10 cellular contexts compared by ENCODE assay signal in the genomic region with DNA sequence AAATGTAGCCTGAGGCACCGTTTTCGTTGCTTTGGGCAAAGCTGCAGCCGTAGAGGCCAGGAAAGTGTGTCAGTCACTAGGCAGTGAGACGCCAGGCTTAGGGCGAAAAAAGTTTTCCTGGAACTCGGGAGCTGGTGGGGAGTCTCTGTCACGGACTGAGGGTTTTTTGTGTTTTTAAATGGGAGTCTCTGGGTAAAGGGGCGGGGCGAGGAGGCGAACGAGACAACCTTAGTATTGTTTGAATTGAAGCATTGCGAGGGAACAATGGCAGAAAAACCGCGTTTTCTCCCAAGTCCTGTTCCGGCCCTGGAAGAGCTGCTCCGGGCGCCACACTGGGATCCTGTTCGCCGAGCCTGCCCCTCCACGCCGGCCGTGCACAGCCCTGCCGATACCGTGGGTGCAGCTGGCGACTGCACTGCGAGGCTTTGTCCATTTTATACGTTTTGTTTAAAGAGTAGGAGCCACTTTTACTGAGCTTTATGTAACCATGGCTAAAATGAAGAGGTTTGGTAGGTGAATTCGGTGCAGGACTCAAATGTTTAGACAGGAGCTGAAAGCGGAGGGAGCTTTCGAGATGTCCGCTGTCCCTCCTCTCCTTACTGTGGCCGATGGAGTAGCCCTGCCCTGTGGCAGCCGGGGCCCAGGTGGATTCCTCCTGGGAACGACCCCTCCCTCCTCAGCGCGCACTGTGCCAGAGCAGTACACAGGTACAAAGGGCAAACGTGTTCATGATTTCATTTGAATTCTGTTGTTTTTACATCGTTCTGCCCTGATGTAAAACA. TPM values are rescaled to one million over a fixed set of nuclear protein-coding genes. Genes with fewer than 3 reads are reported as not detected.
A peak's percentile ranks its signal among the peaks of the same experiment; 100 is the strongest.
DNase-seq lines count a peak whose midpoint lies in the region; ATAC-seq, FAIRE-seq and TF ChIP-seq lines count a peak whose summit lies in the region.
"Had no signal": no experiment of that assay in that cellular context is flagged by ENCODE, and none has a peak within 500 bp of the region (broad histone marks: within the 10 kb centered on the region; RNA-seq: fewer than 3 reads in every experiment).

No MANE protein-coding gene starts in this region.

- H3K4me2 ChIP-seq in A549 (peak overlapping the region; percentile 78), MM.1S (ENCODE audit: low read depth, low read length) (peak overlapping the region; percentile 19; the same call in 1 of the 2 replicates)

- H3K9me3 Mint-ChIP-seq in natural killer cell treated with Interleukin-12 subunit alpha and Interleukin-12 subunit beta and Interleukin-15 and Interleukin-18, amount 100 ng/mL, for 72 hours: no peaks in the 10 kb centered on the region
- H3K9me3 Mint-ChIP-seq: activated naive CD4-positive, alpha-beta T cell treated with anti-CD3 and anti-CD28 coated beads, Interleukin-2, amount 50 U/mL, for 24 hours had no signal

- peaks cover 47 to 53% of the 10 kb centered on the region in 2 donors for H3K27me3 Mint-ChIP-seq in natural killer cell treated with Interleukin-12 subunit alpha and Interleukin-12 subunit beta and Interleukin-15 and Interleukin-18, amount 100 ng/mL, for 72 hours

- DNase-seq in A549 (ENCODE audit: low read depth in 1 of 2, low spot score in 1 of 2) (peak in 1 of 2 experiments; percentile 24), MM.1S (no peak), DMS114 treated with DMSO at 0.1 percent for 48 hours (lab: John Stamatoyannopoulos, UW; ENCODE audit: unreplicated experiment) (no peak)
- DNase-seq in natural killer cell treated with Interleukin-12 subunit alpha and Interleukin-12 subunit beta and Interleukin-15 and Interleukin-18, amount 100 ng/mL, for 72 hours (ENCODE audit: low spot score): no peak

- H3K4me1 ChIP-seq in A549 (peaks cover 65% of the 10 kb centered on the region), MM.1S (ENCODE audit: low read length) (no peaks in the 10 kb centered on the region), endocrine pancreas (ENCODE audit: control insufficient read depth, insufficient read depth, low read length) (no peaks in the 10 kb centered on the region), mesodermal cell (ENCODE audit: control insufficient read depth, insufficient read depth, low read length, poor library complexity, severe bottlenecking) (peaks cover 55% of the 10 kb centered on the region)

- no peak overlapping the region for H2AFZ ChIP-seq in MM.1S (ENCODE audit: low read length)

- 38% methylated on average over 35 of the region's 38 CpGs for WGBS in A549 (ENCODE audit: missing lambda C conversion rate)
- 8 to 10% methylated on average over 30 to 34 of the region's 38 CpGs for whole genome bisulfite sequencing in mesodermal cell (ENCODE audit: insufficient coverage in 2 of 2), 2 experiments

- H3F3A ChIP-seq in MM.1S (ENCODE audit: insufficient read depth, low read length): no peaks in the 10 kb centered on the region

- H3K9me3 ChIP-seq in A549 (no peaks in the 10 kb centered on the region), MM.1S (replicated peaks; ENCODE audit: insufficient read depth, low read length) (no peaks in the 10 kb centered on the region), endocrine pancreas (ENCODE audit: control insufficient read depth, low read length) (no peaks in the 10 kb centered on the region), mesodermal cell (ENCODE audit: control insufficient read depth, low read length) (no peaks in the 10 kb centered on the region)

- CTCF ChIA-PET in A549 (lab: Yijun Ruan, JAX): interaction anchor here (0.6 to 2.0 kb wide), 4 partner anchors 13 to 103 kb away, joined by 3 to 7 read pairs (median 4); no protein-coding TSS in a partner anchor

- TF ChIP-seq CTCF in A549 (IDR thresholded peaks at IDR 0.05) (no peak), MM.1S (IDR thresholded peaks at IDR 0.05; ENCODE audit: low read length) (no peak)

- H3K4me3 ChIP-seq in A549 (peak overlapping the region; percentile 92), MM.1S (ENCODE audit: low read length) (0 out of 2 replicates have a peak overlapping the region, but pooled peaks have one; percentile 7), endocrine pancreas (ENCODE audit: control insufficient read depth, insufficient read depth, low read length) (peak overlapping the region; percentile 24), mesodermal cell (ENCODE audit: extremely low read depth, insufficient read depth, low read length, poor library complexity, severe bottlenecking) (peak overlapping the region; percentile 92)
- H3K4me3 ChIP-seq: K562 had no signal

- ATAC-seq in A549 (peak in 1 of 2 experiments; percentile 18; a peak in 3 of 6 replicates), GM19023 (IDR thresholded peaks at IDR 0.05; ENCODE audit: unreplicated experiment) (no peak), HG03521 (IDR thresholded peaks at IDR 0.05; ENCODE audit: unreplicated experiment) (no peak)
- no peak for ATAC-seq in natural killer cell treated with Interleukin-12 subunit alpha and Interleukin-12 subunit beta and Interleukin-15 and Interleukin-18, amount 100 ng/mL, for 72 hours
- ATAC-seq: K562 had no signal

- no peaks in the 10 kb centered on the region for H4K20me1 ChIP-seq in MM.1S (ENCODE audit: insufficient read depth, low read length)

- H3K9ac ChIP-seq in MM.1S (ENCODE audit: low read length) (no peak overlapping the region), endocrine pancreas (ENCODE audit: control insufficient read depth, insufficient read depth, low read length) (no peak overlapping the region)

- FAIRE-seq in A549 (lab: Jason Lieb, UNC): no peak
- FAIRE-seq: K562 had no signal

- H3K79me2 ChIP-seq in MM.1S (ENCODE audit: low read length): no peaks in the 10 kb centered on the region

- H3K36me3 Mint-ChIP-seq in natural killer cell treated with Interleukin-12 subunit alpha and Interleukin-12 subunit beta and Interleukin-15 and Interleukin-18, amount 100 ng/mL, for 72 hours: no peaks in the 10 kb centered on the region
- H3K36me3 Mint-ChIP-seq: activated naive CD4-positive, alpha-beta T cell treated with anti-CD3 and anti-CD28 coated beads, Interleukin-2, amount 50 U/mL, for 24 hours had no signal

- no peak overlapping the region for H3K27ac Mint-ChIP-seq in natural killer cell treated with Interleukin-12 subunit alpha and Interleukin-12 subunit beta and Interleukin-15 and Interleukin-18, amount 100 ng/mL, for 72 hours
- H3K27ac Mint-ChIP-seq: activated naive CD4-positive, alpha-beta T cell treated with anti-CD3 and anti-CD28 coated beads, Interleukin-2, amount 50 U/mL, for 24 hours had no signal

- POLR2A ChIA-PET in A549 (lab: Yijun Ruan, JAX): interaction anchor here (1.3 to 2.9 kb wide), 2 partner anchors 15 to 407 kb away, joined by 3 to 15 read pairs; no protein-coding TSS in a partner anchor

- H3K27ac ChIP-seq in A549 (peak overlapping the region; percentile 93 to 97), MM.1S (ENCODE audit: low read length) (no peak overlapping the region), mesodermal cell (ENCODE audit: low read depth, low read length, severe bottlenecking) (peak overlapping the region; percentile 2)

- H3K36me3 ChIP-seq in MM.1S (replicated peaks; ENCODE audit: insufficient read depth, low read length) (no peaks in the 10 kb centered on the region), endocrine pancreas (ENCODE audit: control insufficient read depth, insufficient read depth, low read length) (no peaks in the 10 kb centered on the region), mesodermal cell (ENCODE audit: control insufficient read depth, insufficient read depth, low read length) (peaks cover 59% of the 10 kb centered on the region)

- H3K4me3 Mint-ChIP-seq in natural killer cell treated with Interleukin-12 subunit alpha and Interleukin-12 subunit beta and Interleukin-15 and Interleukin-18, amount 100 ng/mL, for 72 hours: no peak overlapping the region
- H3K4me3 Mint-ChIP-seq: activated naive CD4-positive, alpha-beta T cell treated with anti-CD3 and anti-CD28 coated beads, Interleukin-2, amount 50 U/mL, for 24 hours had no signal

- peaks cover 0 to 2% of the 10 kb centered on the region in 2 donors for H3K4me1 Mint-ChIP-seq in natural killer cell treated with Interleukin-12 subunit alpha and Interleukin-12 subunit beta and Interleukin-15 and Interleukin-18, amount 100 ng/mL, for 72 hours (ENCODE audit: low read depth in 2 of 2)

- H3K27me3 ChIP-seq in MM.1S (replicated peaks; ENCODE audit: insufficient read depth, low read length): no peaks in the 10 kb centered on the region
- H3K27me3 ChIP-seq in endocrine pancreas (ENCODE audit: control insufficient read depth, insufficient read depth, low read length): peaks cover 8% of the 10 kb centered on the region

- TF ChIP-seq EP300 in A549 (IDR thresholded peaks at IDR 0.05): no peak

- TF ChIP-seq RAD21 in A549 (conservative IDR thresholded peaks at IDR 0.05 in 1 of 2, IDR thresholded peaks at IDR 0.05 in 1 of 2): no peak

- H3K9me2 ChIP-seq in MM.1S (replicated peaks; ENCODE audit: insufficient read depth, low read length): no peaks in the 10 kb centered on the region

- TF ChIP-seq POLR2A in A549 (IDR thresholded peaks at IDR 0.05; ENCODE audit: low read length): no peak

TF ChIP-seq in A549, 52 proteins besides CTCF, POLR2A, EP300 and RAD21 (continues in another document):
- no peak for TF ChIP-seq TP53 (CRISPR knock-in tag; IDR thresholded peaks at IDR 0.05)

RNA-seq across cellular contexts. Expression of gene COL4A2, which starts 1.5 kb away (rescaled TPM):
- polyA plus RNA-seq in A549 (2011; rRNA removed) (36.2 and 46.9 TPM in 2 replicates), A549 (2017; fragmentation: RNase III; extraction: RNeasy Plus Mini Kit Qiagen cat#74134 plus additional on column Dnase treatment) (112 to 122 TPM (median 119 TPM) in 3 replicates)
- polyA plus RNA-seq in A549 (2012; cell fraction: cytosol; rRNA removed): 54.3 and 88.3 TPM in 2 replicates
- polyA plus RNA-seq in A549 (2012; cell fraction: nucleus; rRNA removed): 415 and 541 TPM in 2 replicates
- polyA minus RNA-seq in A549 (2011; rRNA and poly(A)+ RNA removed): 56.5 and 110 TPM in 2 replicates
- 583 TPM for polyA plus RNA-seq in mesodermal cell (2013, experiment 1 of 2)
- 545 TPM for polyA plus RNA-seq in mesodermal cell (2013, experiment 2 of 2)
- total RNA-seq in natural killer cell treated with Interleukin-12 subunit alpha and Interleukin-12 subunit beta and Interleukin-15 and Interleukin-18, amount 100 ng/mL, for 72 hours: not detected

RNA-seq across cellular contexts. Expression of gene COL4A1, which starts 1.6 kb away (rescaled TPM):
- polyA plus RNA-seq in A549 (2011; rRNA removed) (23.8 and 24.3 TPM in 2 replicates), A549 (2017; fragmentation: RNase III; extraction: RNeasy Plus Mini Kit Qiagen cat#74134 plus additional on column Dnase treatment) (70.9 to 71.4 TPM (median 71.3 TPM) in 3 replicates)
- 12.5 and 16.6 TPM in 2 replicates for polyA plus RNA-seq in A549 (2012; cell fraction: cytosol; rRNA removed)
- polyA plus RNA-seq in A549 (2012; cell fraction: nucleus; rRNA removed): 47.7 and 57.6 TPM in 2 replicates
- 32.9 and 42.4 TPM in 2 replicates for polyA minus RNA-seq in A549 (2011; rRNA and poly(A)+ RNA removed)
- polyA plus RNA-seq in mesodermal cell (2013, experiment 1 of 2): 570 TPM
- 588 TPM for polyA plus RNA-seq in mesodermal cell (2013, experiment 2 of 2)
- not detected for total RNA-seq in natural killer cell treated with Interleukin-12 subunit alpha and Interleukin-12 subunit beta and Interleukin-15 and Interleukin-18, amount 100 ng/mL, for 72 hours
- polyA plus RNA-seq: K562 had no signal

Comparison
In these comparisons a context has a peak if more than half of its experiments do, and no peak if none do; other contexts are left out.
1. H3K4me3 ChIP-seq: peak in every context shown above with its lines; median percentile 92 in A549; 92 in mesodermal cell; 24 in endocrine pancreas; 7 in MM.1S.